ENCODE assay signal across 10 cellular contexts in genomic region chr6:170292111-170292777, GRCh38. TPM values are rescaled to one million over a fixed set of nuclear protein-coding genes. Genes with fewer than 3 reads are reported as not detected.
DNase-seq lines count a peak whose midpoint lies in the region; ATAC-seq and TF ChIP-seq lines count a peak whose summit lies in the region.
"Had no signal": no experiment of that assay in that cellular context is flagged by ENCODE, and none has a peak within 500 bp of the region (broad histone marks: within the 10 kb centered on the region; RNA-seq: fewer than 3 reads in every experiment).

No MANE protein-coding gene starts in this region.

- peaks cover 38 to 56% (median 45%) of the 10 kb centered on the region in 3 donors for H3K4me1 ChIP-seq in skeletal muscle tissue (ENCODE audit: control insufficient read depth in 3 of 3, insufficient read depth in 3 of 3, low read length in 3 of 3)

- peak overlapping the region; percentile 73 for H3K4me2 ChIP-seq in SU-DHL-6 (ENCODE audit: low read depth, low read length, poor library complexity, severe bottlenecking)

- no peak overlapping the region for H3K4me3 ChIP-seq in SU-DHL-6 (ENCODE audit: insufficient read depth, low read length, poor library complexity, severe bottlenecking)
- H3K4me3 ChIP-seq in skeletal muscle tissue (ENCODE audit: low read length in 3 of 3), result peak overlapping the region in 2 of 3 donors; percentile 52 to 58

- H3K27me3 ChIP-seq in SU-DHL-6 (ENCODE audit: low read length) (no peaks in the 10 kb centered on the region), skeletal muscle tissue (ENCODE audit: control insufficient read depth in 3 of 3, insufficient read depth in 3 of 3, low read length in 3 of 3) (peaks cover 44 to 81% (median 61%) of the 10 kb centered on the region in 3 donors)

- no peak for TF ChIP-seq CTCF in SU-DHL-6 (IDR thresholded peaks at IDR 0.05; ENCODE audit: insufficient read depth, low read length, poor library complexity, severe bottlenecking)

- H4K20me1 ChIP-seq in SU-DHL-6 (ENCODE audit: low read depth, low read length), result no peaks in the 10 kb centered on the region

- H3K27ac ChIP-seq in SU-DHL-6 (ENCODE audit: low read depth, low read length), result no peak overlapping the region
- H3K27ac ChIP-seq in skeletal muscle tissue (ENCODE audit: low read depth, low read length), result no peak overlapping the region
- H3K27ac ChIP-seq: 22Rv1 had no signal

- H3K79me2 ChIP-seq in SU-DHL-6 (ENCODE audit: insufficient read depth, low read length), result no peaks in the 10 kb centered on the region

- TF ChIP-seq POLR2A in GM18505 (IDR thresholded peaks at IDR 0.05; ENCODE audit: borderline replicate concordance, extremely low read depth, insufficient read depth, insufficient read length), result no peak

- H3K9ac ChIP-seq in SU-DHL-6 (ENCODE audit: low read length) (no peak overlapping the region), skeletal muscle tissue (ENCODE audit: low read depth in 1 of 3, low read length in 3 of 3) (no peak overlapping the region)

- no peaks in the 10 kb centered on the region for H3K9me3 ChIP-seq in SU-DHL-6 (ENCODE audit: insufficient read depth, low read length)
- no peaks in the 10 kb centered on the region for H3K9me3 ChIP-seq in skeletal muscle tissue (ENCODE audit: control insufficient read depth in 3 of 3, low read length in 3 of 3)

- H3F3A ChIP-seq in SU-DHL-6 (ENCODE audit: insufficient read depth), result no peaks in the 10 kb centered on the region

- H2AFZ ChIP-seq in SU-DHL-6 (ENCODE audit: low read depth, low read length, severe bottlenecking), result no peak overlapping the region

- DNase-seq in DMS153 treated with DMSO at 0.1 percent for 48 hours (lab: John Stamatoyannopoulos, UW; ENCODE audit: unreplicated experiment), result peak; percentile 80
- DNase-seq in DMS153 (lab: John Stamatoyannopoulos, UW), result no peak
- DNase-seq in globus pallidus (ENCODE audit: low spot score), result peak; percentile 55
- no peak for DNase-seq in kidney tubule cell (ENCODE audit: low spot score)

- H3K36me3 ChIP-seq in SU-DHL-6 (ENCODE audit: low read length) (no peaks in the 10 kb centered on the region), skeletal muscle tissue (ENCODE audit: control insufficient read depth in 3 of 3, insufficient read depth in 3 of 3, low read length in 3 of 3) (peaks cover 0 to 2% (median 0%) of the 10 kb centered on the region in 3 donors)

- no peak for ATAC-seq in GM18505 (IDR thresholded peaks at IDR 0.05; ENCODE audit: unreplicated experiment)
- ATAC-seq in HG02981 (IDR thresholded peaks at IDR 0.05; ENCODE audit: unreplicated experiment), result no peak

- no peaks in the 10 kb centered on the region for H3K9me2 ChIP-seq in SU-DHL-6 (replicated peaks; ENCODE audit: insufficient read depth, low read length)

RNA-seq across cellular contexts. Expression of gene DLL1, which starts 1.4 kb away (rescaled TPM):
- total RNA-seq in skeletal muscle tissue, result 13.6 TPM
- total RNA-seq: T-helper 2 cell treated with Interferon-gamma antibody and Interleukin-4, amounts not matched to agents 100 ng/mL and 5 ng/mL, for 36 hours had no signal

RNA-seq across cellular contexts. Expression of gene FAM120B, which starts 14.3 kb away (rescaled TPM):
- 33.9 TPM for total RNA-seq in skeletal muscle tissue

Comparison
In these comparisons a context has a peak if more than half of its experiments do, and no peak if none do; other contexts are left out.
1. DNase-seq: peak in DMS153 treated with DMSO at 0.1 percent for 48 hours (single experiment) and globus pallidus (single experiment); none in DMS153 (single experiment) and kidney tubule cell (single experiment).